ENCODE assay signal across 27 cellular contexts in the genomic region with DNA sequence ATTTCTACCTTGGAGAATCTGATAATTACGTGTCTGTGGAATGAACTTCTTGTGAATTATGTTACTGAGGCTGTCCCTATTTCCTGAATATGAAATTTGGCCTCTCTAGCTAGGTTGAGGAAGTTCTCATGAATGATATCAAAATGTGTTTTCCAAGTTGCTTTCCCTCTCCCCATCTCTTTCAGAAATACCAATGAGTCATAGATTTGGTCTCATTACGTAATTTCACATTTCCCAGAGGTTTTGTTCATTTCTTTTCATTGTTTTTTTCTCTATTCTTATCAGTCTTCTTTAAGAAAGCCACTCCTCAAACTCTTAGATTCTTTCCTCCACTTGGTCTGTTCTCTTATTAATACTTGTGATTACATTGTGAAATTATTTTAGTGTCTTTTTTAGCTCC.
DNase-seq lines count a peak whose midpoint lies in the region; ATAC-seq, FAIRE-seq and TF ChIP-seq lines count a peak whose summit lies in the region.
"Had no signal": no experiment of that assay in that cellular context is flagged by ENCODE, and none has a peak within 500 bp of the region (broad histone marks: within the 10 kb centered on the region; RNA-seq: fewer than 3 reads in every experiment).

No MANE protein-coding gene starts in this region.

- no peak overlapping the region for H3K4me2 ChIP-seq in astrocyte (ENCODE audit: low read length)

- H4K20me1 ChIP-seq in astrocyte (ENCODE audit: insufficient read depth, low read length) = no peaks in the 10 kb centered on the region

- H3K4me1 ChIP-seq in astrocyte (ENCODE audit: insufficient read depth, low read length) = no peaks in the 10 kb centered on the region
- H3K4me1 ChIP-seq: lower lobe of right lung, parathyroid adenoma, vagina had no signal

- H3K27me3 ChIP-seq in astrocyte (ENCODE audit: insufficient read depth, low read length) = no peaks in the 10 kb centered on the region
- H3K27me3 ChIP-seq: vagina had no signal

- H3K4me1 Mint-ChIP-seq in astrocyte (ENCODE audit: low read depth, unreplicated experiment) = peaks cover 2% of the 10 kb centered on the region
- H3K4me1 Mint-ChIP-seq in stimulated activated naive B cell treated with anti-CD40 and anti-IgM and Interleukin-4, amounts not matched to agents 10 μg/mL and 1 μg/mL and 100 μg/mL, for 72 hours = no peaks in the 10 kb centered on the region
- H3K4me1 Mint-ChIP-seq: CD4-positive, CD25-positive, alpha-beta regulatory T cell; T-helper 17 cell had no signal

- H3K9me3 Mint-ChIP-seq in astrocyte (ENCODE audit: unreplicated experiment) = peaks cover 14% of the 10 kb centered on the region
- peaks cover 14 to 20% of the 10 kb centered on the region in 2 donors for H3K9me3 Mint-ChIP-seq in stimulated activated naive B cell treated with anti-CD40 and anti-IgM and Interleukin-4, amounts not matched to agents 10 μg/mL and 1 μg/mL and 100 μg/mL, for 72 hours

- no peak for ATAC-seq in stimulated activated naive B cell treated with anti-CD40 and anti-IgM and Interleukin-4, amounts not matched to agents 10 μg/mL and 1 μg/mL and 100 μg/mL, for 72 hours (replicated peaks)
- no peak for ATAC-seq in HG03280 (IDR thresholded peaks at IDR 0.05; ENCODE audit: unreplicated experiment)
- ATAC-seq: activated CD8-positive, alpha-beta T cell treated with anti-CD3 and anti-CD28 coated beads, Interleukin-2, amount 10 ng/mL, durations not matched to agents 7 days and 5 days; mucosa of descending colon; T-helper 17 cell had no signal

- H3K36me3 ChIP-seq in astrocyte (ENCODE audit: insufficient read depth, low read length) = no peaks in the 10 kb centered on the region
- H3K36me3 ChIP-seq: lower lobe of right lung, vagina had no signal

- peaks cover 3% of the 10 kb centered on the region for H3K36me3 Mint-ChIP-seq in astrocyte (ENCODE audit: low read depth, unreplicated experiment)
- H3K36me3 Mint-ChIP-seq in stimulated activated naive B cell treated with anti-CD40 and anti-IgM and Interleukin-4, amounts not matched to agents 10 μg/mL and 1 μg/mL and 100 μg/mL, for 72 hours = no peaks in the 10 kb centered on the region
- H3K36me3 Mint-ChIP-seq: CD4-positive, CD25-positive, alpha-beta regulatory T cell had no signal

- no peak for TF ChIP-seq CTCF in astrocyte (IDR thresholded peaks at IDR 0.05; ENCODE audit: insufficient read depth, low read depth, low read length)

- FAIRE-seq in astrocyte (lab: Jason Lieb, UNC) = no peak
- FAIRE-seq: G401.6 had no signal

- no peak overlapping the region for H2AFZ ChIP-seq in astrocyte (ENCODE audit: low read depth, low read length)
- H2AFZ ChIP-seq: parathyroid adenoma had no signal

- H3K79me2 ChIP-seq in astrocyte (ENCODE audit: insufficient read depth, low read length) = no peaks in the 10 kb centered on the region
- H3K79me2 ChIP-seq: parathyroid adenoma had no signal

- H3K4me3 ChIP-seq in astrocyte (ENCODE audit: insufficient read depth, low read depth, low read length) = no peak overlapping the region
- H3K4me3 ChIP-seq: lower lobe of right lung, mucosa of descending colon, SK-N-MC, vagina had no signal

- peaks cover 8% of the 10 kb centered on the region for H3K9me3 ChIP-seq in astrocyte (ENCODE audit: insufficient read depth, low read depth, low read length)
- H3K9me3 ChIP-seq: vagina had no signal

- no peak overlapping the region for H3K27ac Mint-ChIP-seq in astrocyte (ENCODE audit: unreplicated experiment)
- no peak overlapping the region for H3K27ac Mint-ChIP-seq in stimulated activated naive B cell treated with anti-CD40 and anti-IgM and Interleukin-4, amounts not matched to agents 10 μg/mL and 1 μg/mL and 100 μg/mL, for 72 hours
- H3K27ac Mint-ChIP-seq: activated CD8-positive, alpha-beta T cell treated with anti-CD3 and anti-CD28 coated beads, Interleukin-2, amount 10 ng/mL, durations not matched to agents 7 days and 5 days; CD4-positive, CD25-positive, alpha-beta regulatory T cell; T-helper 17 cell had no signal

- no peak overlapping the region for H3K27ac ChIP-seq in astrocyte (ENCODE audit: low read depth, low read length)
- H3K27ac ChIP-seq: lower lobe of right lung, parathyroid adenoma, SK-N-MC, vagina had no signal

- no peaks in the 10 kb centered on the region for H3K27me3 Mint-ChIP-seq in astrocyte (ENCODE audit: low read depth, unreplicated experiment)
- no peaks in the 10 kb centered on the region for H3K27me3 Mint-ChIP-seq in stimulated activated naive B cell treated with anti-CD40 and anti-IgM and Interleukin-4, amounts not matched to agents 10 μg/mL and 1 μg/mL and 100 μg/mL, for 72 hours
- H3K27me3 Mint-ChIP-seq: CD4-positive, CD25-positive, alpha-beta regulatory T cell; T-helper 17 cell had no signal

- DNase-seq in HCEC 1CT (peak; percentile 65), MV-4-11 (lab: John Stamatoyannopoulos, UW) (peak; percentile 85), astrocyte (ENCODE audit: low read depth) (peak; percentile 14), kidney tubule cell (ENCODE audit: low spot score) (peak; percentile 2), DMS153 (lab: John Stamatoyannopoulos, UW) (no peak)
- DNase-seq in stimulated activated naive B cell treated with anti-CD40 and anti-IgM and Interleukin-4, amounts not matched to agents 10 μg/mL and 1 μg/mL and 100 μg/mL, for 72 hours = no peak
- DNase-seq: activated CD8-positive, alpha-beta T cell treated with anti-CD3 and anti-CD28 coated beads, Interleukin-2, amount 10 ng/mL, durations not matched to agents 7 days and 5 days; activated effector memory CD4-positive, alpha-beta T cell treated with anti-CD3 and anti-CD28 coated beads, Interleukin-2, amount 50 U/mL, for 16 hours; activated T-cell treated with anti-CD3 and anti-CD28 coated beads for 4 hours; caudate nucleus; CD4-positive, CD25-positive, alpha-beta regulatory T cell; DMS 273 treated with DMSO at 0.1 percent for 48 hours; lower lobe of right lung; mucosa of descending colon; NCI-H1694; NCI-H2171; NCI-H524; right cardiac atrium; stimulated activated CD4-positive, alpha-beta T cell treated with anti-CD3 and anti-CD28 coated beads, Interleukin-12 subunit alpha, Interleukin-12 subunit beta, amount 100 ng/mL, for 4 hours; stimulated activated CD4-positive, alpha-beta T cell treated with anti-CD3 and anti-CD28 coated beads, Interleukin-4, amount 100 ng/mL, for 24 hours; stimulated activated naive CD4-positive, alpha-beta T cell treated with Interleukin-2 at 50 U/mL for 16 hours; T-helper 17 cell had no signal

- H3K9ac ChIP-seq in astrocyte (ENCODE audit: low read length) = no peak overlapping the region
- H3K9ac ChIP-seq: parathyroid adenoma had no signal

- no peak overlapping the region for H3K4me3 Mint-ChIP-seq in astrocyte (ENCODE audit: unreplicated experiment)
- no peak overlapping the region for H3K4me3 Mint-ChIP-seq in stimulated activated naive B cell treated with anti-CD40 and anti-IgM and Interleukin-4, amounts not matched to agents 10 μg/mL and 1 μg/mL and 100 μg/mL, for 72 hours
- H3K4me3 Mint-ChIP-seq: activated CD8-positive, alpha-beta T cell treated with anti-CD3 and anti-CD28 coated beads, Interleukin-2, amount 10 ng/mL, durations not matched to agents 7 days and 5 days; CD4-positive, CD25-positive, alpha-beta regulatory T cell; T-helper 17 cell had no signal

Comparison
In these comparisons a context has a peak if more than half of its experiments do, and no peak if none do; other contexts are left out.
1. DNase-seq: peak in HCEC 1CT (single experiment), MV-4-11 (single experiment), astrocyte (single experiment) and kidney tubule cell (single experiment); none in DMS153 (single experiment) and stimulated activated naive B cell treated with anti-CD40 and anti-IgM and Interleukin-4, amounts not matched to agents 10 μg/mL and 1 μg/mL and 100 μg/mL, for 72 hours (single experiment).